10 cellular contexts compared by ENCODE assay signal in the genomic region with DNA sequence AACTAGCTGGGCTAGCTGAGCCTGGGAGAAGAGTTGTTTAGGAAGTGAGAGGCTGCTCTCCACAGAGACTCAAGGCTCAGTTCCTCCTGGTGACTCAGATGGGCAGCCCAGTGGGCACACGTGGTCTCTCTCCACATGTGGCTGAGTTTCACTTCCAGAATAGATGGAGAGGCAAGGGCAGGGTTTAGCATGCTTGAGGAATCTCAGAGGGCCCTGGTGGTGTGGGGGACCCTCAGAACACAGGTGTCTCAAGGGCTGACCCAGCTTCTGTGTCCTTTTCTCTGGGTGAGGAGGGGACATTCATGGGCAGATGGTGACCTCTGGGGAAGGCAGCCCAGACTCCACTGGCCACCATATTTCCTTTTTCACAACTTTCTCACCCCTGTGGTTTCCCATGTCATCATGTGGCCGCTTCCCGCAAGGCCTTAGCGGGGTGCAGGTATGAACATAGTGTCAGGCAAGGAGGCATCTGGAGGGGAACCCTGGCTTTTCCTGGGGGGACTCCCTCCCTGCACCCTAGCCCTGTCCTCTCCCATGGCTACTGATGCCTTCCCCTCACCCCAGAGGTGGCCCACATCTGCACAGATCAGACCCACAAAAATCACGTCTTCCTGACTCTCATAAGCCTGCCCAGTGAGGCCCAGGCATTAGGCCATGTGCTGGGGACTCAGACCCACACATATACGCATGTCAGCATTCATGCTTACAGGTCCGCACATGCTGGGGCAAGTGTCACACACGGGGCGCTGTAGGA. TPM values are rescaled to one million over a fixed set of nuclear protein-coding genes. Genes with fewer than 3 reads are reported as not detected.
A peak's percentile ranks its signal among the peaks of the same experiment; 100 is the strongest.
DNase-seq lines count a peak whose midpoint lies in the region; ATAC-seq lines count a peak whose summit lies in the region.
"Had no signal": no experiment of that assay in that cellular context is flagged by ENCODE, and none has a peak within 500 bp of the region (broad histone marks: within the 10 kb centered on the region; RNA-seq: fewer than 3 reads in every experiment).

No MANE protein-coding gene starts in this region.

- no peak overlapping the region for H3K4me3 ChIP-seq in mesendoderm (ENCODE audit: low read length)
- H3K4me3 ChIP-seq: gastrocnemius medialis had no signal

- H3K56ac ChIP-seq in mesendoderm (ENCODE audit: low read length), result no peak overlapping the region

- H3K4me1 ChIP-seq in mesendoderm (ENCODE audit: control insufficient read depth, low read depth, low read length), result no peaks in the 10 kb centered on the region

- peak overlapping the region; percentile 12 for H3K27ac Mint-ChIP-seq in activated CD4-positive, alpha-beta T cell treated with anti-CD3 and anti-CD28 coated beads, Interleukin-2, amount 10 ng/mL, durations not matched to agents 7 days and 5 days
- H3K27ac Mint-ChIP-seq in activated CD4-positive, alpha-beta T cell treated with anti-CD3 and anti-CD28 coated beads, Interleukin-2, amount 10 ng/mL, durations not matched to agents 24 days and 14 days, result no peak overlapping the region

- no peak overlapping the region for H4K5ac ChIP-seq in mesendoderm (ENCODE audit: low read length)

- H3K36me3 Mint-ChIP-seq in activated CD4-positive, alpha-beta T cell treated with anti-CD3 and anti-CD28 coated beads, Interleukin-2, amount 10 ng/mL, durations not matched to agents 7 days and 5 days (ENCODE audit: low read depth), result peaks cover 10% of the 10 kb centered on the region
- H3K36me3 Mint-ChIP-seq in activated CD4-positive, alpha-beta T cell treated with anti-CD3 and anti-CD28 coated beads, Interleukin-2, amount 10 ng/mL, durations not matched to agents 24 days and 14 days (ENCODE audit: low read depth), result peaks cover 5% of the 10 kb centered on the region

- H3K4ac ChIP-seq in mesendoderm (ENCODE audit: low read depth, low read length), result no peak overlapping the region

- peaks cover 3% of the 10 kb centered on the region for H3K27me3 Mint-ChIP-seq in activated CD4-positive, alpha-beta T cell treated with anti-CD3 and anti-CD28 coated beads, Interleukin-2, amount 10 ng/mL, durations not matched to agents 7 days and 5 days
- H3K27me3 Mint-ChIP-seq in activated CD4-positive, alpha-beta T cell treated with anti-CD3 and anti-CD28 coated beads, Interleukin-2, amount 10 ng/mL, durations not matched to agents 24 days and 14 days, result peaks cover 8% of the 10 kb centered on the region
- H3K27me3 Mint-ChIP-seq: T-cell had no signal

- H3K9ac ChIP-seq in mesendoderm (ENCODE audit: low read length), result no peak overlapping the region

- H3K9me3 Mint-ChIP-seq in activated CD4-positive, alpha-beta T cell treated with anti-CD3 and anti-CD28 coated beads, Interleukin-2, amount 10 ng/mL, durations not matched to agents 7 days and 5 days, result no peaks in the 10 kb centered on the region
- no peaks in the 10 kb centered on the region for H3K9me3 Mint-ChIP-seq in activated CD4-positive, alpha-beta T cell treated with anti-CD3 and anti-CD28 coated beads, Interleukin-2, amount 10 ng/mL, durations not matched to agents 24 days and 14 days
- H3K9me3 Mint-ChIP-seq: T-cell had no signal

- H2BK5ac ChIP-seq in mesendoderm (ENCODE audit: low read length), result no peak overlapping the region

- peaks cover 2% of the 10 kb centered on the region for H3K79me1 ChIP-seq in mesendoderm (ENCODE audit: low read length)

- no peak overlapping the region for H3K23ac ChIP-seq in mesendoderm (ENCODE audit: low read length)

- no peak overlapping the region for H3K4me2 ChIP-seq in mesendoderm (ENCODE audit: low read length)

- H3K36me3 ChIP-seq in mesendoderm (ENCODE audit: control insufficient read depth, insufficient read depth, low read length), result no peaks in the 10 kb centered on the region

- intact Hi-C loops in activated CD4-positive, alpha-beta T cell treated with anti-CD3 and anti-CD28 coated beads, Interleukin-2, amount 10 ng/mL, durations not matched to agents 24 days and 14 days (cut with micrococcal nuclease), result no loop called here

- ATAC-seq in HG03045 (IDR thresholded peaks at IDR 0.05; ENCODE audit: unreplicated experiment), result peak; percentile 29
- ATAC-seq: gastrocnemius medialis, T-cell had no signal

- no peak overlapping the region for H3K18ac ChIP-seq in mesendoderm (ENCODE audit: low read length)

- no peak overlapping the region for H2BK120ac ChIP-seq in mesendoderm (ENCODE audit: low read depth, low read length)

- no peaks in the 10 kb centered on the region for H3K27me3 ChIP-seq in mesendoderm (ENCODE audit: insufficient read depth, low read length, poor library complexity)
- H3K27me3 ChIP-seq: gastrocnemius medialis had no signal

- no peak for DNase-seq in activated CD4-positive, alpha-beta T cell treated with anti-CD3 and anti-CD28 coated beads, Interleukin-2, amount 10 ng/mL, durations not matched to agents 7 days and 5 days
- DNase-seq in activated CD4-positive, alpha-beta T cell treated with anti-CD3 and anti-CD28 coated beads, Interleukin-2, amount 10 ng/mL, durations not matched to agents 24 days and 14 days, result no peak
- DNase-seq in SKM-1 treated with dmso at 0.1 percent for 144 hours (lab: John Stamatoyannopoulos, UW; ENCODE audit: unreplicated experiment) (peak; percentile 91), midbrain (lab: John Stamatoyannopoulos, UW) (peak; percentile 48), occipital lobe (lab: John Stamatoyannopoulos, UW) (no peak), mesendoderm (no peak), activated gamma-delta T cell treated with Interleukin-2 at 50 U/mL for 16 hours (no peak)

- H3K79me2 ChIP-seq in mesendoderm (ENCODE audit: control insufficient read depth, insufficient read depth, low read length), result no peaks in the 10 kb centered on the region

- no peak overlapping the region for H3K27ac ChIP-seq in mesendoderm (ENCODE audit: low read depth, low read length)
- H3K27ac ChIP-seq: gastrocnemius medialis had no signal

- H2AK5ac ChIP-seq in mesendoderm (ENCODE audit: low read length), result no peak overlapping the region

- CTCF ChIA-PET in activated CD4-positive, alpha-beta T cell treated with anti-CD3 and anti-CD28 coated beads, Interleukin-2, amount 10 ng/mL, durations not matched to agents 7 days and 5 days (lab: Charles Lee), result no interaction called here

- WGBS in mesendoderm (ENCODE audit: extremely low coverage, insufficient coverage, low lambda C conversion rate), result no CpG with 5 or more reads among the region's 9 CpGs

- no peak overlapping the region for H2BK15ac ChIP-seq in mesendoderm (replicated peaks; ENCODE audit: low read depth)

- POLR2A ChIA-PET in activated CD4-positive, alpha-beta T cell treated with anti-CD3 and anti-CD28 coated beads, Interleukin-2, amount 10 ng/mL, durations not matched to agents 7 days and 5 days (lab: Charles Lee), result no interaction called here

- H4K8ac ChIP-seq in mesendoderm (ENCODE audit: low read depth, low read length), result no peak overlapping the region

- H3K4me3 Mint-ChIP-seq in activated CD4-positive, alpha-beta T cell treated with anti-CD3 and anti-CD28 coated beads, Interleukin-2, amount 10 ng/mL, durations not matched to agents 7 days and 5 days, result no peak overlapping the region
- H3K4me3 Mint-ChIP-seq in activated CD4-positive, alpha-beta T cell treated with anti-CD3 and anti-CD28 coated beads, Interleukin-2, amount 10 ng/mL, durations not matched to agents 24 days and 14 days, result no peak overlapping the region
- H3K4me3 Mint-ChIP-seq: T-cell had no signal

- peaks cover 31% of the 10 kb centered on the region for H3K4me1 Mint-ChIP-seq in activated CD4-positive, alpha-beta T cell treated with anti-CD3 and anti-CD28 coated beads, Interleukin-2, amount 10 ng/mL, durations not matched to agents 7 days and 5 days
- peaks cover 19% of the 10 kb centered on the region for H3K4me1 Mint-ChIP-seq in activated CD4-positive, alpha-beta T cell treated with anti-CD3 and anti-CD28 coated beads, Interleukin-2, amount 10 ng/mL, durations not matched to agents 24 days and 14 days

RNA-seq across cellular contexts. Expression of gene GRN, which starts 3.3 kb away (rescaled TPM):
- 10 to 100 TPM; 61.1 to 70.5 TPM for total RNA-seq in activated CD4-positive, alpha-beta T cell treated with anti-CD3 and anti-CD28 coated beads, Interleukin-2, amount 10 ng/mL, durations not matched to agents 7 days and 5 days
- total RNA-seq in activated CD4-positive, alpha-beta T cell treated with anti-CD3 and anti-CD28 coated beads, Interleukin-2, amount 10 ng/mL, durations not matched to agents 24 days and 14 days, result 33.0 and 34.6 TPM in 2 replicates
- 32.3 TPM for total RNA-seq in occipital lobe
- 84.9 TPM for polyA plus RNA-seq in mesendoderm (2013, experiment 1 of 2)
- polyA plus RNA-seq in mesendoderm (2013, experiment 2 of 2), result 83.1 TPM

RNA-seq across cellular contexts. Expression of gene FAM171A2, which starts 15.2 kb away (rescaled TPM):
- total RNA-seq in activated CD4-positive, alpha-beta T cell treated with anti-CD3 and anti-CD28 coated beads, Interleukin-2, amount 10 ng/mL, durations not matched to agents 7 days and 5 days, result under 1 TPM in 1 of 2 experiments, not detected in 1; 0.08 TPM
- 0.21 and 0.26 TPM in 2 replicates for total RNA-seq in activated CD4-positive, alpha-beta T cell treated with anti-CD3 and anti-CD28 coated beads, Interleukin-2, amount 10 ng/mL, durations not matched to agents 24 days and 14 days
- 60.8 TPM for total RNA-seq in occipital lobe
- polyA plus RNA-seq in mesendoderm (2013, experiment 1 of 2), result 6.5 TPM
- polyA plus RNA-seq in mesendoderm (2013, experiment 2 of 2), result 6.4 TPM

RNA-seq across cellular contexts. Expression of gene SLC25A39, which starts 23.8 kb away (rescaled TPM):
- 100 to 1,000 TPM; 104 to 107 TPM for total RNA-seq in activated CD4-positive, alpha-beta T cell treated with anti-CD3 and anti-CD28 coated beads, Interleukin-2, amount 10 ng/mL, durations not matched to agents 7 days and 5 days
- 172 TPM in 2 replicates for total RNA-seq in activated CD4-positive, alpha-beta T cell treated with anti-CD3 and anti-CD28 coated beads, Interleukin-2, amount 10 ng/mL, durations not matched to agents 24 days and 14 days
- 22.5 TPM for total RNA-seq in occipital lobe
- polyA plus RNA-seq in mesendoderm (2013, experiment 1 of 2), result 155 TPM
- polyA plus RNA-seq in mesendoderm (2013, experiment 2 of 2), result 156 TPM

RNA-seq across cellular contexts. Expression of gene RUNDC3A, which starts 40.0 kb away (rescaled TPM):
- under 1 TPM; 0.10 TPM for total RNA-seq in activated CD4-positive, alpha-beta T cell treated with anti-CD3 and anti-CD28 coated beads, Interleukin-2, amount 10 ng/mL, durations not matched to agents 7 days and 5 days
- total RNA-seq in activated CD4-positive, alpha-beta T cell treated with anti-CD3 and anti-CD28 coated beads, Interleukin-2, amount 10 ng/mL, durations not matched to agents 24 days and 14 days, result 0.42 TPM in 1 of 2 replicates, not detected in the other
- 79.1 TPM for total RNA-seq in occipital lobe
- polyA plus RNA-seq in mesendoderm (2013, experiment 1 of 2), result 1.6 TPM
- 1.5 TPM for polyA plus RNA-seq in mesendoderm (2013, experiment 2 of 2)
- total RNA-seq: gastrocnemius medialis had no signal

RNA-seq across cellular contexts. Expression of gene ITGA2B, which starts 41.0 kb away (rescaled TPM):
- under 1 TPM; 0.27 to 0.47 TPM for total RNA-seq in activated CD4-positive, alpha-beta T cell treated with anti-CD3 and anti-CD28 coated beads, Interleukin-2, amount 10 ng/mL, durations not matched to agents 7 days and 5 days
- total RNA-seq in activated CD4-positive, alpha-beta T cell treated with anti-CD3 and anti-CD28 coated beads, Interleukin-2, amount 10 ng/mL, durations not matched to agents 24 days and 14 days, result 0.65 and 0.85 TPM in 2 replicates
- 0.78 TPM for total RNA-seq in occipital lobe
- 1.3 TPM for polyA plus RNA-seq in mesendoderm (2013, experiment 1 of 2)
- 1.7 TPM for polyA plus RNA-seq in mesendoderm (2013, experiment 2 of 2)

Comparison
In these comparisons a context has a peak if more than half of its experiments do, and no peak if none do; other contexts are left out.
1. DNase-seq: peak in SKM-1 treated with dmso at 0.1 percent for 144 hours (single experiment) and midbrain (single experiment); none in activated CD4-positive, alpha-beta T cell treated with anti-CD3 and anti-CD28 coated beads, Interleukin-2, amount 10 ng/mL, durations not matched to agents 7 days and 5 days (single experiment), activated CD4-positive, alpha-beta T cell treated with anti-CD3 and anti-CD28 coated beads, Interleukin-2, amount 10 ng/mL, durations not matched to agents 24 days and 14 days (single experiment), occipital lobe (single experiment), mesendoderm (single experiment) and activated gamma-delta T cell treated with Interleukin-2 at 50 U/mL for 16 hours (single experiment).
2. RNA of gene FAM171A2, which starts 15.2 kb away (total RNA-seq): 60.8 TPM in occipital lobe (single experiment); 0.21 to 0.26 TPM in activated CD4-positive, alpha-beta T cell treated with anti-CD3 and anti-CD28 coated beads, Interleukin-2, amount 10 ng/mL, durations not matched to agents 24 days and 14 days and 0.08 TPM in activated CD4-positive, alpha-beta T cell treated with anti-CD3 and anti-CD28 coated beads, Interleukin-2, amount 10 ng/mL, durations not matched to agents 7 days and 5 days; every median in the first group is over 10 times any median in the second.